ENCODE assay signal across 9 cellular contexts in the genomic region with DNA sequence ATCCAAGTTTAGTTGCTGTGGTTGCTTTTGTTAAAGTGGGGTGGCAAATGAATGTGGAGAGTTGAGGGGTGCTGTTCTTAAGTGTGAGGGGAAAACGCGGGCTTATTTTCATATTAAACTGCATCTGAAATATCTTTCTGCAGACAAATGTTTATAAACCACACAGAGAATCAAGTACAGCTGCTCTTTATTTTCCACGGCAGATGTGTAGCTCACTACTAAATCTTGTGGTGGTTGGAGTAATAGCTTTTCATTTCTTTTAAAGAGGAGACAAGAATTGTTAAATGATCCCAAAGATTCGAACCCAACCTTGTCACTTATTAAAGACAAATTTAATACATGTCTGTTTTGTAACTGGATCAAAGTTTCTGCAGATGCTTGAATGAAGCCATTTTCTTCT. TPM values are rescaled to one million over a fixed set of nuclear protein-coding genes. Genes with fewer than 3 reads are reported as not detected.
DNase-seq lines count a peak whose midpoint lies in the region; ATAC-seq and TF ChIP-seq lines count a peak whose summit lies in the region.
"Had no signal": no experiment of that assay in that cellular context is flagged by ENCODE, and none has a peak within 500 bp of the region (broad histone marks: within the 10 kb centered on the region; RNA-seq: fewer than 3 reads in every experiment).

No MANE protein-coding gene starts in this region.

- peaks cover 6% of the 10 kb centered on the region for H3K36me3 Mint-ChIP-seq in T-cell

- peaks cover 60 to 73% (median 62%) of the 10 kb centered on the region in 3 donors for H3K4me1 Mint-ChIP-seq in T-cell

- H3K27ac ChIP-seq in gastrocnemius medialis (peak overlapping the region; percentile 97 to 99 (median 98)), SJCRH30 (no peak overlapping the region)

- CTCF ChIA-PET in T-cell (lab: Charles Lee) = no interaction called here

- H3K4me3 Mint-ChIP-seq in T-cell = peak overlapping the region; percentile 83 to 98 (median 97)

- intact Hi-C loops in gastrocnemius medialis (cut with DNase I; ENCODE audit: low total_unique reads) = loop anchor here (10.0 kb wide), 1 partner anchor 773 kb away; the partner anchor contains the start of gene USP32

- H3K4me3 ChIP-seq in fibroblast of mammary gland (ENCODE audit: control insufficient read depth, low read depth, low read length) (peak overlapping the region; percentile 93), gastrocnemius medialis (peak overlapping the region; percentile 92 to 99 (median 95)), SJCRH30 (no peak overlapping the region)

- H3K27me3 ChIP-seq in gastrocnemius medialis = no peaks in the 10 kb centered on the region
- no peaks in the 10 kb centered on the region for H3K27me3 ChIP-seq in SJCRH30

- H3K4me1 ChIP-seq in gastrocnemius medialis (peaks cover 57 to 65% of the 10 kb centered on the region in 2 donors), SJCRH30 (0 out of 2 replicates have a peak, but pooled peaks cover 4% of the 10 kb centered on the region)

- in situ Hi-C loops in gastrocnemius medialis (cut with MboI; ENCODE audit: low sequenced_read_pairs in 4 of 4) = no loop called here

- H3K36me3 ChIP-seq in gastrocnemius medialis (no peaks in the 10 kb centered on the region), SJCRH30 (peaks cover 4% of the 10 kb centered on the region; the same call in 1 of the 2 replicates)

- no peak for TF ChIP-seq CTCF in fibroblast of mammary gland (conservative IDR thresholded peaks at IDR 0.05; ENCODE audit: control insufficient read depth, insufficient read depth, low read depth, low read length)
- no peak for TF ChIP-seq CTCF in gastrocnemius medialis (IDR thresholded peaks at IDR 0.05 in 4 of 5, conservative IDR thresholded peaks at IDR 0.05 in 1 of 5)

- H3K9me3 Mint-ChIP-seq in T-cell = no peaks in the 10 kb centered on the region

- POLR2A ChIA-PET in T-cell (lab: Charles Lee) = interaction anchor here in 1 of 2 donors (0.7 kb wide), 1 partner anchor 15 kb away, joined by 3 read pairs; no protein-coding TSS in a partner anchor

- no peak for TF ChIP-seq POLR2A in gastrocnemius medialis (IDR thresholded peaks at IDR 0.05)

- H3K9me3 ChIP-seq in gastrocnemius medialis (no peaks in the 10 kb centered on the region), SJCRH30 (replicated peaks) (no peaks in the 10 kb centered on the region)

- DNase-seq in DMS 273 (lab: John Stamatoyannopoulos, UW; ENCODE audit: unreplicated experiment) (peak; percentile 15), DMS 273 treated with DMSO at 0.1 percent for 48 hours (lab: John Stamatoyannopoulos, UW) (no peak), T-cell (no peak), fibroblast of mammary gland (ENCODE audit: low read depth) (no peak), gastrocnemius medialis (no peak), NCI-H82 treated with DMSO at 0.1 percent for 48 hours (lab: John Stamatoyannopoulos, UW; ENCODE audit: unreplicated experiment) (no peak), SJCRH30 (no peak)
- DNase-seq: NCI-H187 treated with DMSO at 0.1 percent for 48 hours had no signal

- ATAC-seq in T-cell (replicated peaks in 1 of 4) (no peak), gastrocnemius medialis (no peak), GM19328 (IDR thresholded peaks at IDR 0.05; ENCODE audit: unreplicated experiment) (no peak)

- no peaks in the 10 kb centered on the region for H3K27me3 Mint-ChIP-seq in T-cell

- H3K27ac Mint-ChIP-seq in T-cell = peak overlapping the region; percentile 31 to 65

RNA-seq across cellular contexts. Expression of gene CLTC, which starts 2.1 kb away (rescaled TPM):
- total RNA-seq in T-cell (10 to 100 TPM; 70.3 to 98.7 (median 85.3) TPM), gastrocnemius medialis (100 to 1,000 TPM; 140 to 203 (median 172) TPM)
- 209 and 219 TPM in 2 replicates for total RNA-seq in SJCRH30 (2014; rRNA removed; shearing (Covaris generic))

RNA-seq across cellular contexts. Expression of gene DHX40, which starts 56.4 kb away (rescaled TPM):
- total RNA-seq in T-cell (10 to 100 TPM; 21.3 to 50.8 (median 24.9) TPM), gastrocnemius medialis (10 to 100 TPM; 21.2 to 32.2 (median 26.9) TPM)
- total RNA-seq in SJCRH30 (2014; rRNA removed; shearing (Covaris generic)) = 45.6 and 47.2 TPM in 2 replicates
